16 cellular contexts compared by ENCODE assay signal in genomic region chr4:130099159-130099558, GRCh38.
"Had no signal": no experiment of that assay in that cellular context is flagged by ENCODE, and none has a peak within 500 bp of the region (broad histone marks: within the 10 kb centered on the region; RNA-seq: fewer than 3 reads in every experiment).

No MANE protein-coding gene starts in this region.

- DNase-seq: activated CD4-positive, alpha-beta T cell treated with anti-CD3 and anti-CD28 coated beads for 4 hours; activated CD8-positive, alpha-beta memory T cell treated with anti-CD3 and anti-CD28 coated beads, Interleukin-2, amount 50 U/mL, for 4 hours; activated CD8-positive, alpha-beta T cell treated with anti-CD3 and anti-CD28 coated beads for 36 hours; activated naive CD4-positive, alpha-beta T cell; activated T-cell treated with anti-CD3 and anti-CD28 coated beads, Interleukin-2, amount 50 U/mL, for 72 hours; aorta; caudate nucleus; colonic mucosa; NCI-H1694; NCI-H510A treated with DMSO at 0.1 percent for 48 hours; NCI-H69; PC-3; SHP77; SW 1271 had no signal

- ATAC-seq: activated CD4-positive, CD25-positive, alpha-beta regulatory T cell treated with anti-CD3 and anti-CD28 coated beads, Interleukin-2, amount 50 U/mL, for 24 hours; activated CD8-positive, alpha-beta T cell treated with anti-CD3 and anti-CD28 coated beads for 36 hours; activated T-cell treated with anti-CD3 and anti-CD28 coated beads, Interleukin-2, amount 50 U/mL, for 72 hours; PC-3; SK-N-SH treated with all-trans-retinoic acid at 6 μM for 48 hours had no signal
